ENCODE assay signal across 1 cellular context in genomic region chr11:95977534-95978174, GRCh38.
TF ChIP-seq lines count a peak whose summit lies in the region.

No MANE protein-coding gene starts in this region.

TF ChIP-seq in K562, 482 proteins besides CTCF, POLR2A, EP300 and RAD21:
- no peak for TF ChIP-seq CREB3L1 (IDR thresholded peaks at IDR 0.05; ENCODE audit: borderline replicate concordance, low read depth)
- no peak for TF ChIP-seq HDAC8 (tag; IDR thresholded peaks at IDR 0.05)
- no peak for TF ChIP-seq ZBTB34 (CRISPR knock-in tag; IDR thresholded peaks at IDR 0.05)
- TF ChIP-seq FOSL1 (tag; conservative IDR thresholded peaks at IDR 0.05), result no peak
- TF ChIP-seq DPF2 (IDR thresholded peaks at IDR 0.05), result no peak
- TF ChIP-seq ZNF217 (CRISPR knock-in tag; IDR thresholded peaks at IDR 0.05), result no peak
- TF ChIP-seq CREBBP (IDR thresholded peaks at IDR 0.05; ENCODE audit: low read depth, low read length), result no peak
- TF ChIP-seq HOXB6 (CRISPR knock-in tag; IDR thresholded peaks at IDR 0.05; ENCODE audit: borderline replicate concordance), result no peak
- 0 out of 2 replicates have a peak, but pooled peaks have one; percentile 27 for TF ChIP-seq NFE2 (IDR thresholded peaks at IDR 0.05; ENCODE audit: low read depth)
- TF ChIP-seq ZNF561 (CRISPR knock-in tag; conservative IDR thresholded peaks at IDR 0.05), result no peak
- TF ChIP-seq ZNF324 (CRISPR knock-in tag; IDR thresholded peaks at IDR 0.05), result no peak
- peak; percentile 30; the same call in 1 of the 2 replicates for TF ChIP-seq MAFG (tag; conservative IDR thresholded peaks at IDR 0.05)
- no peak for TF ChIP-seq ZSCAN29 (IDR thresholded peaks at IDR 0.05)
- TF ChIP-seq HMGN3 (IDR thresholded peaks at IDR 0.05; ENCODE audit: borderline replicate concordance, extremely low read depth, insufficient read length, low read depth, low read length), result no peak
- TF ChIP-seq TRIM28 (IDR thresholded peaks at IDR 0.05), result no peak
